1 cellular context compared by ENCODE assay signal in the genomic region with DNA sequence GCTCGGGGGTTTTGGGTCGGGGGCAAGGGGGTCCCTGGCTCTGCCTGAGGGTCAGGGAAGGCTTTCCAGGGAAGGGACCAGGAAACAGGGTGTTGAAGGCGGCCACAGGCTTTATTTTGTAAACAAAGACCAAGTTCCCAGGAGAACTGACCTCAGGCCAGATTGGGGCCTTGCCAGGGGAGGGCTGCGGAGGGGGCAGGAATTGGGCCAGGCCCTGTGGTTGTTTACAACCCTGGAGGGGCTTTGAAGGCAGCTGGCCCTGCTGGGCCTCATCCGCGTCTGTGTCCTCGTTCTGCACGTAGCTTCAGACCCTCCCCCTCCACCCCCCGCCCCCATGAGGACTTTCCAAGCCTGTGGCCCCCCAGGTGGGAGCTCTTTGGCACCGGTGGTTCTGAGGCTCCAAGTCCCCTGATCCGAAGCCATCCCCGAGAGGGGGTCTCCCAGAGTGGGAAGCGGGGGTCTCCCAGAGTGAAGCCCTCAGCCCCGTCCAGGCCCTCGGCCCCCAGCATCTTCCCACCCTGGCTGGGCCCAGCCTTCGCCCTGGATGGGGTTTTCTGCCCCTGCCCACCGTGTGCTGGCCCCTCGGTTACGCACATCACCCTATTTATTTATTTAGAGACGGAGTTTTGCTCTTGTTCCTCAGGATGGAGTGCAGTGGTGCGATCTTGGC.
TF ChIP-seq lines count a peak whose summit lies in the region.

No MANE protein-coding gene starts in this region.

TF ChIP-seq in HepG2, 621 proteins besides CTCF, POLR2A, EP300 and RAD21 (continued from another document):
- TF ChIP-seq, protein P1, sequence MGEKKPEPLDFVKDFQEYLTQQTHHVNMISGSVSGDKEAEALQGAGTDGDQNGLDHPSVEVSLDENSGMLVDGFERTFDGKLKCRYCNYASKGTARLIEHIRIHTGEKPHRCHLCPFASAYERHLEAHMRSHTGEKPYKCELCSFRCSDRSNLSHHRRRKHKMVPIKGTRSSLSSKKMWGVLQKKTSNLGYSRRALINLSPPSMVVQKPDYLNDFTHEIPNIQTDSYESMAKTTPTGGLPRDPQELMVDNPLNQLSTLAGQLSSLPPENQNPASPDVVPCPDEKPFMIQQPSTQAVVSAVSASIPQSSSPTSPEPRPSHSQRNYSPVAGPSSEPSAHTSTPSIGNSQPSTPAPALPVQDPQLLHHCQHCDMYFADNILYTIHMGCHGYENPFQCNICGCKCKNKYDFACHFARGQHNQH (CRISPR knock-in tag; IDR thresholded peaks at IDR 0.05), result 0 out of 2 replicates have a peak, but pooled peaks have one; percentile 38
- TF ChIP-seq KDM6A (CRISPR knock-in tag; IDR thresholded peaks at IDR 0.05; ENCODE audit: low read depth) (0 out of 2 replicates have a peak, but pooled peaks have one; percentile 43), ZNF570 (CRISPR knock-in tag; IDR thresholded peaks at IDR 0.05; ENCODE audit: borderline replicate concordance) (no peak), TEAD2 (CRISPR knock-in tag; IDR thresholded peaks at IDR 0.05) (no peak), FOXO1 (CRISPR knock-in tag; IDR thresholded peaks at IDR 0.05) (peak; percentile 96; the same call in 1 of the 2 replicates), SPEN (CRISPR knock-in tag; IDR thresholded peaks at IDR 0.05; ENCODE audit: low read depth) (peak; percentile 78), RBM39 (IDR thresholded peaks at IDR 0.05; ENCODE audit: low read depth, low read length, poor library complexity, severe bottlenecking) (no peak), ZNF564 (CRISPR knock-in tag; IDR thresholded peaks at IDR 0.05) (no peak), FOXK1 (CRISPR knock-in tag; IDR thresholded peaks at IDR 0.05; ENCODE audit: borderline replicate concordance, low read depth) (peak; percentile 80; the same call in 1 of the 2 replicates), ZNF547 (CRISPR knock-in tag; IDR thresholded peaks at IDR 0.05) (no peak), MATR3 (CRISPR knock-in tag; IDR thresholded peaks at IDR 0.05) (no peak), ZBTB3 (CRISPR knock-in tag; IDR thresholded peaks at IDR 0.05; ENCODE audit: borderline replicate concordance, low read depth) (no peak), EEA1 (CRISPR knock-in tag; IDR thresholded peaks at IDR 0.05; ENCODE audit: borderline replicate concordance) (no peak), NRL (CRISPR knock-in tag; IDR thresholded peaks at IDR 0.05; ENCODE audit: borderline replicate concordance) (peak; percentile 42; the same call in 1 of the 2 replicates), GABPB1 (CRISPR knock-in tag; IDR thresholded peaks at IDR 0.05) (0 out of 2 replicates have a peak, but pooled peaks have one; percentile 20), ZNF256 (CRISPR knock-in tag; conservative IDR thresholded peaks at IDR 0.05) (no peak), SYNCRIP (IDR thresholded peaks at IDR 0.05; ENCODE audit: insufficient read depth, low read depth, low read length) (no peak), ATRX (CRISPR knock-in tag; IDR thresholded peaks at IDR 0.05; ENCODE audit: borderline replicate concordance) (no peak), ZNF33B (CRISPR knock-in tag; IDR thresholded peaks at IDR 0.05) (no peak), NR2F6 (IDR thresholded peaks at IDR 0.05) (peak; percentile 53; the same call in 1 of the 2 replicates), NR2F6 (CRISPR knock-in tag; IDR thresholded peaks at IDR 0.05) (peak; percentile 79), ZNF543 (CRISPR knock-in tag; IDR thresholded peaks at IDR 0.05) (no peak), PHF20 (CRISPR knock-in tag; IDR thresholded peaks at IDR 0.05) (0 out of 2 replicates have a peak, but pooled peaks have one; percentile 20), ERF (CRISPR knock-in tag; IDR thresholded peaks at IDR 0.05) (0 out of 2 replicates have a peak, but pooled peaks have one; percentile 54), HOXA3 (CRISPR knock-in tag; IDR thresholded peaks at IDR 0.05) (peak; percentile 42; the same call in 1 of the 2 replicates), YEATS4 (CRISPR knock-in tag; IDR thresholded peaks at IDR 0.05; ENCODE audit: borderline replicate concordance) (peak; percentile 32; the same call in 1 of the 2 replicates)
- TF ChIP-seq, protein P2, sequence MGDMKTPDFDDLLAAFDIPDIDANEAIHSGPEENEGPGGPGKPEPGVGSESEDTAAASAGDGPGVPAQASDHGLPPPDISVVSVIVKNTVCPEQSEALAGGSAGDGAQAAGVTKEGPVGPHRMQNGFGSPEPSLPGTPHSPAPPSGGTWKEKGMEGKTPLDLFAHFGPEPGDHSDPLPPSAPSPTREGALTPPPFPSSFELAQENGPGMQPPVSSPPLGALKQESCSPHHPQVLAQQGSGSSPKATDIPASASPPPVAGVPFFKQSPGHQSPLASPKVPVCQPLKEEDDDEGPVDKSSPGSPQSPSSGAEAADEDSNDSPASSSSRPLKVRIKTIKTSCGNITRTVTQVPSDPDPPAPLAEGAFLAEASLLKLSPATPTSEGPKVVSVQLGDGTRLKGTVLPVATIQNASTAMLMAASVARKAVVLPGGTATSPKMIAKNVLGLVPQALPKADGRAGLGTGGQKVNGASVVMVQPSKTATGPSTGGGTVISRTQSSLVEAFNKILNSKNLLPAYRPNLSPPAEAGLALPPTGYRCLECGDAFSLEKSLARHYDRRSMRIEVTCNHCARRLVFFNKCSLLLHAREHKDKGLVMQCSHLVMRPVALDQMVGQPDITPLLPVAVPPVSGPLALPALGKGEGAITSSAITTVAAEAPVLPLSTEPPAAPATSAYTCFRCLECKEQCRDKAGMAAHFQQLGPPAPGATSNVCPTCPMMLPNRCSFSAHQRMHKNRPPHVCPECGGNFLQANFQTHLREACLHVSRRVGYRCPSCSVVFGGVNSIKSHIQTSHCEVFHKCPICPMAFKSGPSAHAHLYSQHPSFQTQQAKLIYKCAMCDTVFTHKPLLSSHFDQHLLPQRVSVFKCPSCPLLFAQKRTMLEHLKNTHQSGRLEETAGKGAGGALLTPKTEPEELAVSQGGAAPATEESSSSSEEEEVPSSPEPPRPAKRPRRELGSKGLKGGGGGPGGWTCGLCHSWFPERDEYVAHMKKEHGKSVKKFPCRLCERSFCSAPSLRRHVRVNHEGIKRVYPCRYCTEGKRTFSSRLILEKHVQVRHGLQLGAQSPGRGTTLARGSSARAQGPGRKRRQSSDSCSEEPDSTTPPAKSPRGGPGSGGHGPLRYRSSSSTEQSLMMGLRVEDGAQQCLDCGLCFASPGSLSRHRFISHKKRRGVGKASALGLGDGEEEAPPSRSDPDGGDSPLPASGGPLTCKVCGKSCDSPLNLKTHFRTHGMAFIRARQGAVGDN (CRISPR knock-in tag; IDR thresholded peaks at IDR 0.05), result peak; percentile 76
- TF ChIP-seq, protein P3, sequence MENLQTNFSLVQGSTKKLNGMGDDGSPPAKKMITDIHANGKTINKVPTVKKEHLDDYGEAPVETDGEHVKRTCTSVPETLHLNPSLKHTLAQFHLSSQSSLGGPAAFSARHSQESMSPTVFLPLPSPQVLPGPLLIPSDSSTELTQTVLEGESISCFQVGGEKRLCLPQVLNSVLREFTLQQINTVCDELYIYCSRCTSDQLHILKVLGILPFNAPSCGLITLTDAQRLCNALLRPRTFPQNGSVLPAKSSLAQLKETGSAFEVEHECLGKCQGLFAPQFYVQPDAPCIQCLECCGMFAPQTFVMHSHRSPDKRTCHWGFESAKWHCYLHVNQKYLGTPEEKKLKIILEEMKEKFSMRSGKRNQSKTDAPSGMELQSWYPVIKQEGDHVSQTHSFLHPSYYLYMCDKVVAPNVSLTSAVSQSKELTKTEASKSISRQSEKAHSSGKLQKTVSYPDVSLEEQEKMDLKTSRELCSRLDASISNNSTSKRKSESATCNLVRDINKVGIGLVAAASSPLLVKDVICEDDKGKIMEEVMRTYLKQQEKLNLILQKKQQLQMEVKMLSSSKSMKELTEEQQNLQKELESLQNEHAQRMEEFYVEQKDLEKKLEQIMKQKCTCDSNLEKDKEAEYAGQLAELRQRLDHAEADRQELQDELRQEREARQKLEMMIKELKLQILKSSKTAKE (CRISPR knock-in tag; IDR thresholded peaks at IDR 0.05; ENCODE audit: borderline replicate concordance), result peak; percentile 81; the same call in 1 of the 2 replicates
